Comparison of ENCODE assay signal across 8 cellular contexts in genomic region chrX:52261125-52261462, GRCh38.
A peak's percentile ranks its signal among the peaks of the same experiment; 100 is the strongest.
DNase-seq lines count a peak whose midpoint lies in the region; ATAC-seq, FAIRE-seq and TF ChIP-seq lines count a peak whose summit lies in the region.

No MANE protein-coding gene starts in this region.

- H3K36me3 ChIP-seq in NT2/D1 (ENCODE audit: insufficient read depth, insufficient read length, low read length) (no peaks in the 10 kb centered on the region), trophoblast cell (ENCODE audit: control insufficient read depth in 1 of 2, insufficient read depth in 2 of 2, low read length in 2 of 2) (no peaks in the 10 kb centered on the region)

- H4K8ac ChIP-seq in trophoblast cell (ENCODE audit: low read depth, low read length), result no peak overlapping the region

- H2AFZ ChIP-seq in trophoblast cell (ENCODE audit: insufficient read depth, low read length, poor library complexity), result no peak overlapping the region

- H3K9ac ChIP-seq in NT2/D1 (ENCODE audit: insufficient read length, low read depth) (peak overlapping the region; percentile 56), trophoblast cell (ENCODE audit: low read length) (no peak overlapping the region)

- peak; percentile 12 for ATAC-seq in GM19351 (IDR thresholded peaks at IDR 0.05; ENCODE audit: unreplicated experiment)
- no peak for ATAC-seq in HG02588 (IDR thresholded peaks at IDR 0.05; ENCODE audit: unreplicated experiment)

- H3K4me2 ChIP-seq in trophoblast cell (ENCODE audit: low read length), result peak overlapping the region; percentile 48

- H3K4me1 ChIP-seq in NT2/D1 (ENCODE audit: insufficient read depth, insufficient read length) (no peaks in the 10 kb centered on the region), trophoblast cell (ENCODE audit: control insufficient read depth in 1 of 2, insufficient read depth in 2 of 2, low read length in 2 of 2) (no peaks in the 10 kb centered on the region)

- no peak overlapping the region for H3K23ac ChIP-seq in trophoblast cell (ENCODE audit: low read length)

- TF ChIP-seq CTCF in D721Med (IDR thresholded peaks at IDR 0.05; ENCODE audit: insufficient read depth, missing control alignments), result no peak

- peaks cover 4% of the 10 kb centered on the region for H3K79me1 ChIP-seq in trophoblast cell (ENCODE audit: low read length)

- no peak for DNase-seq in NT2/D1 (ENCODE audit: low read depth, low spot score)
- DNase-seq in epithelial cell of prostate (ENCODE audit: low read depth, low spot score), result no peak
- no peak for DNase-seq in trophoblast cell
- DNase-seq in retina, result no peak
- no peak for DNase-seq in NCI-H748 (lab: John Stamatoyannopoulos, UW; ENCODE audit: unreplicated experiment)
- DNase-seq in D721Med (ENCODE audit: insufficient read length, low spot score), result no peak

- no peaks in the 10 kb centered on the region for H3K27me3 ChIP-seq in NT2/D1 (ENCODE audit: insufficient read depth, insufficient read length)
- no peaks in the 10 kb centered on the region for H3K27me3 ChIP-seq in trophoblast cell (ENCODE audit: insufficient read depth, low read length)

- H4K12ac ChIP-seq in trophoblast cell (ENCODE audit: low read depth, low read length), result no peak overlapping the region

- no peak overlapping the region for H3K4ac ChIP-seq in trophoblast cell (ENCODE audit: low read depth, low read length)

- peaks cover 2% of the 10 kb centered on the region for H3K79me2 ChIP-seq in trophoblast cell (ENCODE audit: control insufficient read depth, insufficient read depth, low read length, poor library complexity)

- H3K14ac ChIP-seq in trophoblast cell (ENCODE audit: low read length), result no peak overlapping the region

- FAIRE-seq in D721Med (lab: Jason Lieb, UNC), result no peak

- no peak overlapping the region for H3K18ac ChIP-seq in trophoblast cell (ENCODE audit: low read length)

- WGBS in trophoblast cell (ENCODE audit: extremely low coverage, insufficient coverage, insufficient read length), result no CpG with 5 or more reads among the region's 2 CpGs

- H3K9me3 ChIP-seq in NT2/D1 (ENCODE audit: insufficient read depth, low read length) (no peaks in the 10 kb centered on the region), trophoblast cell (ENCODE audit: insufficient read depth, low read depth, low read length) (no peaks in the 10 kb centered on the region)

- H3K27ac ChIP-seq in epithelial cell of prostate, result peak overlapping the region; percentile 75
- H3K27ac ChIP-seq in trophoblast cell (ENCODE audit: low read depth, low read length), result peak overlapping the region; percentile 34

- no peak overlapping the region for H4K91ac ChIP-seq in trophoblast cell (ENCODE audit: low read depth, low read length)

- no peak overlapping the region for H2BK5ac ChIP-seq in trophoblast cell (ENCODE audit: low read depth, low read length, poor library complexity)

- H3K4me3 ChIP-seq in NT2/D1 (ENCODE audit: insufficient read length, low read depth) (peak overlapping the region; percentile 13), trophoblast cell (ENCODE audit: low read depth, low read length) (no peak overlapping the region)

- H2BK120ac ChIP-seq in trophoblast cell (ENCODE audit: insufficient read depth, low read length, poor library complexity), result no peak overlapping the region

- no peak overlapping the region for H2BK12ac ChIP-seq in trophoblast cell (ENCODE audit: low read length)

- no peak overlapping the region for H2AK5ac ChIP-seq in trophoblast cell (ENCODE audit: low read length)
